8 cellular contexts compared by ENCODE assay signal in the genomic region with DNA sequence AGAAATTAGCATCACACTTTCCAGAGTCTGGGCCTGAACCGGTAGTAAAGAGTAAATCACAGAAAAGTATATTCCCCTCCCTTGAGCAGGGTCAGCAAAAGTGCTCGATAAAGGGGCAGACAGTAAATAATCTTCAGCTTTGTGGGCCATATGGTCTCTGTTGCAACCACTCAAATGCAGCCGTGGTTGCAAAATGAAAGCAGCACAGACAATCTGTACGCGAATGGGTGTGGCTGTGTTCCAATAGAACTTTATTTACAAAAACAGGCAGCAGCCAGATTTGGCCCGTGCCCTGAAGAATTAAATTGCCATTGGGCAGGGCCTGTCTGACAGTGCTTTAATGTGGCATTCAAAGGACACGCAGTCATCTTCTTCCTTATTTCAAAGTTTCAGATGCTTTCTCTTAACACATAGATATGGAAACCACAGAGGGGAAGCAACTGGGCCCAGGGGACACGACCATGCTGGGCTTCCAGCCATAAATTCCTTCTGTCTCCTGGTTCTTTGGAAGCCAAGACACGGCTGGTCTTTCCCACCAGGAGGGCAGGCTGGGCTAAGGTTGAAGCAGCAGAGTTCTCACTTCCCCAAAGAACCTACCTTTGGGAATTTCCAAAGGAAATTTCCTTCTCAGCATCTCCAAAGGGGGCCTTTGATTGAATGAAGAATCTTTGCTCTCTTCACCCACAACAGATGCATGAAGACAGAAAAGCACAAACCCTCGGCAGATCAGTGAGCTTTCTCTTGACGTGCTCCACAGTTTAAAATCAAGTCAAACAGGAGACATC.
DNase-seq lines count a peak whose midpoint lies in the region; ATAC-seq, FAIRE-seq and TF ChIP-seq lines count a peak whose summit lies in the region.

No MANE protein-coding gene starts in this region.

- peak overlapping the region; percentile 39 for H3K9ac ChIP-seq in astrocyte (ENCODE audit: low read length)
- peak overlapping the region in 1 of 2 donors; percentile 34 for H3K9ac ChIP-seq in liver (ENCODE audit: low read depth in 1 of 2, low read length in 2 of 2)

- FAIRE-seq in astrocyte (lab: Jason Lieb, UNC): no peak

- peaks cover 3% of the 10 kb centered on the region for H3K27me3 Mint-ChIP-seq in activated CD4-positive, alpha-beta T cell treated with anti-CD3 and anti-CD28 coated beads for 36 hours
- peaks cover 2% of the 10 kb centered on the region for H3K27me3 Mint-ChIP-seq in astrocyte (ENCODE audit: low read depth, unreplicated experiment)

- H3K36me3 ChIP-seq in astrocyte (ENCODE audit: insufficient read depth, low read length) (no peaks in the 10 kb centered on the region), liver (ENCODE audit: control insufficient read depth in 4 of 4, insufficient read depth in 3 of 4, low read depth in 1 of 4, low read length in 3 of 4) (no peaks in the 10 kb centered on the region)

- H3K4me3 Mint-ChIP-seq in activated CD4-positive, alpha-beta T cell treated with anti-CD3 and anti-CD28 coated beads for 36 hours: no peak overlapping the region
- H3K4me3 Mint-ChIP-seq in astrocyte (ENCODE audit: unreplicated experiment): no peak overlapping the region

- peaks cover 35% of the 10 kb centered on the region for H3K4me1 ChIP-seq in astrocyte (ENCODE audit: insufficient read depth, low read length)
- H3K4me1 ChIP-seq in liver (ENCODE audit: control insufficient read depth in 4 of 4, insufficient read depth in 4 of 4, low read length in 3 of 4): peaks cover 6 to 28% (median 18%) of the 10 kb centered on the region in 4 donors

- no peak for ATAC-seq in activated CD4-positive, alpha-beta T cell treated with anti-CD3 and anti-CD28 coated beads for 36 hours
- no peak for ATAC-seq in GM18520 (IDR thresholded peaks at IDR 0.05; ENCODE audit: unreplicated experiment)
- ATAC-seq in GM21737 (IDR thresholded peaks at IDR 0.05; ENCODE audit: unreplicated experiment): no peak

- H3K9me3 ChIP-seq in astrocyte (ENCODE audit: insufficient read depth, low read depth, low read length): no peaks in the 10 kb centered on the region
- no peaks in the 10 kb centered on the region for H3K9me3 ChIP-seq in liver (ENCODE audit: control insufficient read depth in 4 of 4, low read length in 3 of 4)

- H2AFZ ChIP-seq in astrocyte (ENCODE audit: low read depth, low read length): no peak overlapping the region

- no peaks in the 10 kb centered on the region for H4K20me1 ChIP-seq in astrocyte (ENCODE audit: insufficient read depth, low read length)

- H3K4me3 ChIP-seq in NB4 (ENCODE audit: low read depth, low read length): no peak overlapping the region
- peak overlapping the region; percentile 12 for H3K4me3 ChIP-seq in astrocyte (ENCODE audit: insufficient read depth, low read depth, low read length)
- H3K4me3 ChIP-seq in liver (ENCODE audit: low read depth in 1 of 3, low read length in 3 of 3): peak overlapping the region in 1 of 3 donors; percentile 12

- TF ChIP-seq POLR2A in NB4 (IDR thresholded peaks at IDR 0.05; ENCODE audit: extremely low read depth, insufficient read length): no peak

- no peaks in the 10 kb centered on the region for H3K9me3 Mint-ChIP-seq in activated CD4-positive, alpha-beta T cell treated with anti-CD3 and anti-CD28 coated beads for 36 hours (ENCODE audit: low read depth)
- H3K9me3 Mint-ChIP-seq in astrocyte (ENCODE audit: unreplicated experiment): no peaks in the 10 kb centered on the region

- H3K27ac ChIP-seq in astrocyte (ENCODE audit: low read depth, low read length) (no peak overlapping the region), liver (ENCODE audit: low read depth in 1 of 2, low read length in 2 of 2) (peak overlapping the region; percentile 15 to 71)

- WGBS in liver: 28% methylated on average over 11 of the region's 11 CpGs

- peak overlapping the region; percentile 5 for H3K27ac Mint-ChIP-seq in activated CD4-positive, alpha-beta T cell treated with anti-CD3 and anti-CD28 coated beads for 36 hours
- peak overlapping the region; percentile 98 for H3K27ac Mint-ChIP-seq in astrocyte (ENCODE audit: unreplicated experiment)

- H3K4me2 ChIP-seq in astrocyte (ENCODE audit: low read length): peak overlapping the region; percentile 71

- TF ChIP-seq RAD21 in liver (IDR thresholded peaks at IDR 0.05): peak; percentile 65 to 72

- CTCF ChIA-PET in activated CD4-positive, alpha-beta T cell treated with anti-CD3 and anti-CD28 coated beads for 36 hours (lab: Charles Lee): interaction anchor here (1.2 kb wide), 1 partner anchor 20 kb away, joined by 3 read pairs; no protein-coding TSS in a partner anchor

- DNase-seq in activated CD4-positive, alpha-beta T cell treated with anti-CD3 and anti-CD28 coated beads for 36 hours: no peak
- no peak for DNase-seq in activated CD4-positive, alpha-beta T cell treated with anti-CD3 and anti-CD28 coated beads for 1 hour
- peak; percentile 71 for DNase-seq in NB4 (ENCODE audit: low read depth)
- peak; percentile 71 for DNase-seq in astrocyte (ENCODE audit: low read depth)
- DNase-seq in KG1 (lab: John Stamatoyannopoulos, UW): no peak

- H3K79me2 ChIP-seq in astrocyte (ENCODE audit: insufficient read depth, low read length): no peaks in the 10 kb centered on the region

- H3K4me1 Mint-ChIP-seq in activated CD4-positive, alpha-beta T cell treated with anti-CD3 and anti-CD28 coated beads for 36 hours: peaks cover 35% of the 10 kb centered on the region
- H3K4me1 Mint-ChIP-seq in astrocyte (ENCODE audit: low read depth, unreplicated experiment): peaks cover 52% of the 10 kb centered on the region

- H3K27me3 ChIP-seq in astrocyte (ENCODE audit: insufficient read depth, low read length) (peaks cover 8% of the 10 kb centered on the region), liver (ENCODE audit: control insufficient read depth in 4 of 4, insufficient read depth in 4 of 4, low read length in 3 of 4) (no peaks in the 10 kb centered on the region)

- no peaks in the 10 kb centered on the region for H3K36me3 Mint-ChIP-seq in activated CD4-positive, alpha-beta T cell treated with anti-CD3 and anti-CD28 coated beads for 36 hours (ENCODE audit: low read depth)
- H3K36me3 Mint-ChIP-seq in astrocyte (ENCODE audit: low read depth, unreplicated experiment): no peaks in the 10 kb centered on the region

- POLR2A ChIA-PET in activated CD4-positive, alpha-beta T cell treated with anti-CD3 and anti-CD28 coated beads for 36 hours (lab: Charles Lee): no interaction called here

- no peak for TF ChIP-seq CTCF in NB4 (IDR thresholded peaks at IDR 0.05; ENCODE audit: low read depth, low read length)
- TF ChIP-seq CTCF in astrocyte (IDR thresholded peaks at IDR 0.05; ENCODE audit: insufficient read depth, low read depth, low read length): no peak
- no peak for TF ChIP-seq CTCF in liver (IDR thresholded peaks at IDR 0.05; ENCODE audit: low read depth, low read length, missing input control)

- intact Hi-C loops in activated CD4-positive, alpha-beta T cell treated with anti-CD3 and anti-CD28 coated beads for 36 hours (cut with DNase I, micrococcal nuclease): loop anchor here in 1 of 2 experiments (5.0 kb wide), 1 partner anchor 153 kb away; no protein-coding TSS in a partner anchor

TF ChIP-seq in liver, 16 proteins besides CTCF, POLR2A, EP300 and RAD21 (continues in another document):
- TF ChIP-seq, protein P1, sequence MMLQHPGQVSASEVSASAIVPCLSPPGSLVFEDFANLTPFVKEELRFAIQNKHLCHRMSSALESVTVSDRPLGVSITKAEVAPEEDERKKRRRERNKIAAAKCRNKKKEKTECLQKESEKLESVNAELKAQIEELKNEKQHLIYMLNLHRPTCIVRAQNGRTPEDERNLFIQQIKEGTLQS (IDR thresholded peaks at IDR 0.05): peak; percentile 23
- TF ChIP-seq TAF1 (conservative IDR thresholded peaks at IDR 0.05) (peak; percentile 18), FOXA2 (IDR thresholded peaks at IDR 0.05) (peak; percentile 84), NR2F2 (IDR thresholded peaks at IDR 0.05) (peak; percentile 42), YY1 (IDR thresholded peaks at IDR 0.05) (peak; percentile 87), SP1 (IDR thresholded peaks at IDR 0.05) (peak; percentile 77), RXRA (IDR thresholded peaks at IDR 0.05) (peak; percentile 52 to 73), FOXA1 (IDR thresholded peaks at IDR 0.05) (peak; percentile 85), HNF4G (IDR thresholded peaks at IDR 0.05) (no peak)
- TF ChIP-seq, protein P2, sequence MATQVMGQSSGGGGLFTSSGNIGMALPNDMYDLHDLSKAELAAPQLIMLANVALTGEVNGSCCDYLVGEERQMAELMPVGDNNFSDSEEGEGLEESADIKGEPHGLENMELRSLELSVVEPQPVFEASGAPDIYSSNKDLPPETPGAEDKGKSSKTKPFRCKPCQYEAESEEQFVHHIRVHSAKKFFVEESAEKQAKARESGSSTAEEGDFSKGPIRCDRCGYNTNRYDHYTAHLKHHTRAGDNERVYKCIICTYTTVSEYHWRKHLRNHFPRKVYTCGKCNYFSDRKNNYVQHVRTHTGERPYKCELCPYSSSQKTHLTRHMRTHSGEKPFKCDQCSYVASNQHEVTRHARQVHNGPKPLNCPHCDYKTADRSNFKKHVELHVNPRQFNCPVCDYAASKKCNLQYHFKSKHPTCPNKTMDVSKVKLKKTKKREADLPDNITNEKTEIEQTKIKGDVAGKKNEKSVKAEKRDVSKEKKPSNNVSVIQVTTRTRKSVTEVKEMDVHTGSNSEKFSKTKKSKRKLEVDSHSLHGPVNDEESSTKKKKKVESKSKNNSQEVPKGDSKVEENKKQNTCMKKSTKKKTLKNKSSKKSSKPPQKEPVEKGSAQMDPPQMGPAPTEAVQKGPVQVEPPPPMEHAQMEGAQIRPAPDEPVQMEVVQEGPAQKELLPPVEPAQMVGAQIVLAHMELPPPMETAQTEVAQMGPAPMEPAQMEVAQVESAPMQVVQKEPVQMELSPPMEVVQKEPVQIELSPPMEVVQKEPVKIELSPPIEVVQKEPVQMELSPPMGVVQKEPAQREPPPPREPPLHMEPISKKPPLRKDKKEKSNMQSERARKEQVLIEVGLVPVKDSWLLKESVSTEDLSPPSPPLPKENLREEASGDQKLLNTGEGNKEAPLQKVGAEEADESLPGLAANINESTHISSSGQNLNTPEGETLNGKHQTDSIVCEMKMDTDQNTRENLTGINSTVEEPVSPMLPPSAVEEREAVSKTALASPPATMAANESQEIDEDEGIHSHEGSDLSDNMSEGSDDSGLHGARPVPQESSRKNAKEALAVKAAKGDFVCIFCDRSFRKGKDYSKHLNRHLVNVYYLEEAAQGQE (IDR thresholded peaks at IDR 0.05): peak; percentile 69

Comparison
In these comparisons a context has a peak if more than half of its experiments do, and no peak if none do; other contexts are left out.
1. DNase-seq: peak in NB4 (single experiment) and astrocyte (single experiment); none in activated CD4-positive, alpha-beta T cell treated with anti-CD3 and anti-CD28 coated beads for 36 hours (single experiment), activated CD4-positive, alpha-beta T cell treated with anti-CD3 and anti-CD28 coated beads for 1 hour (single experiment) and KG1 (single experiment).